8 cellular contexts compared by ENCODE assay signal in the genomic region with DNA sequence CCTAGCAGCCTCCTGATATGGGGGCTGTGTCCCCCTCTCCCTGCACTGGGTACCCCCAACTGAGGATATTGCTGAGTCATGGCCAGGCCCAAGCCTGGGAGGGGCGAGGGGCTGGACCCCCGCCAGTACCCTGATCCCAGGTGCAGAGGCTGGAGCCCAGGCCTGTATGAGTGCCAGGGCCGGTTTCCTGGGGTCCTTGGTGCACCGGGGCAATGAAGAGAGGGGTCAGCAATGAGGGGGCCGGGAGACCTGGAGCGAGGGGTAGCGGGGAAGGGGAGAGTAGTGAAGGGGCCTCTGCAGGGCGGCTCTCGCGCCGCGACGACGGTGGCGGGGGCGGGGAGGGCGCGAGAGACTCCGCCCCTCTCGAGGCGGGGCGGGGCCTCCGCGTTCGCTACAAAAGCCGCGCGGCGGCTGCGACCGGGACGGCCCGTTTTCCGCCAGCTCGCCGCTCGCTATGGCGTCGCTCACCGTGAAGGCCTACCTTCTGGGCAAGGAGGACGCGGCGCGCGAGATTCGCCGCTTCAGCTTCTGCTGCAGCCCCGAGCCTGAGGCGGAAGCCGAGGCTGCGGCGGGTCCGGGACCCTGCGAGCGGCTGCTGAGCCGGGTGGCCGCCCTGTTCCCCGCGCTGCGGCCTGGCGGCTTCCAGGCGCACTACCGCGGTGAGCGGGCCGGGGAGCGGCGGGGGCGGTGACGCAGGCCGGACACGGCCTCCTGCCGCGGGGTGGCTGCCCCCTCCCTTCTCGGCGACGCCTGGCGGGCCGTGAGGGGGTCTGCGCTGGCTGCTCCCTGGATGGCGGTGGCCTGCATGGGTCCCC. TPM values are rescaled to one million over a fixed set of nuclear protein-coding genes. Genes with fewer than 3 reads are reported as not detected.
DNase-seq lines count a peak whose midpoint lies in the region; ATAC-seq, FAIRE-seq and TF ChIP-seq lines count a peak whose summit lies in the region.

A gene (plus strand): TSS at position 423 of the 815 bp plus-strand sequence. CDS start 32 bp downstream, at position 455.

- peak; percentile 65 for DNase-seq in COR-L47 (lab: John Stamatoyannopoulos, UW)
- DNase-seq in HK-2 (ENCODE audit: unreplicated experiment): peak; percentile 72
- DNase-seq in RCC 7860 (ENCODE audit: low spot score): peak; percentile 51
- peak; percentile 78 for DNase-seq in activated T-helper 2 cell treated with anti-CD3 and anti-CD28 coated beads, Interferon-gamma antibody, Interleukin-2, Interleukin-4, amounts not matched to agents 10 μg/mL and 5 μg/mL and 100 μg/mL, durations not matched to agents 14 hours and 24 hours and 36 hours (ENCODE audit: low spot score)
- DNase-seq in fibroblast of mammary gland (ENCODE audit: low read depth): peak; percentile 70
- DNase-seq in naive thymus-derived CD4-positive, alpha-beta T cell: peak; percentile 66 to 91 (median 81)
- DNase-seq in stimulated activated naive CD4-positive, alpha-beta T cell (lab: John Stamatoyannopoulos, UW): peak; percentile 69 to 86 (median 77)

- no peaks in the 10 kb centered on the region for H3K9me3 Mint-ChIP-seq in activated T-helper 2 cell treated with anti-CD3 and anti-CD28 coated beads, Interferon-gamma antibody, Interleukin-2, Interleukin-4, amounts not matched to agents 10 μg/mL and 5 μg/mL and 100 μg/mL, durations not matched to agents 14 hours and 24 hours and 36 hours
- peaks cover 0 to 3% (median 0%) of the 10 kb centered on the region in 11 donors for H3K9me3 Mint-ChIP-seq in naive thymus-derived CD4-positive, alpha-beta T cell

- H3K9me3 ChIP-seq in naive thymus-derived CD4-positive, alpha-beta T cell (ENCODE audit: control insufficient read depth in 2 of 3, low read length in 3 of 3): no peaks in the 10 kb centered on the region

- FAIRE-seq in RCC 7860 (lab: Jason Lieb, UNC): no peak

- ATAC-seq in GM19455 (IDR thresholded peaks at IDR 0.05; ENCODE audit: unreplicated experiment): peak; percentile 38
- ATAC-seq in naive thymus-derived CD4-positive, alpha-beta T cell: peak; percentile 70

- H3K4me3 Mint-ChIP-seq in activated T-helper 2 cell treated with anti-CD3 and anti-CD28 coated beads, Interferon-gamma antibody, Interleukin-2, Interleukin-4, amounts not matched to agents 10 μg/mL and 5 μg/mL and 100 μg/mL, durations not matched to agents 14 hours and 24 hours and 36 hours (ENCODE audit: low read depth): peak within 1 kb of the TSS; percentile 91
- H3K4me3 Mint-ChIP-seq in naive thymus-derived CD4-positive, alpha-beta T cell: peak within 1 kb of the TSS; percentile 88 to 98 (median 95)

- no peaks in the 10 kb centered on the region for H3K27me3 ChIP-seq in naive thymus-derived CD4-positive, alpha-beta T cell (ENCODE audit: control insufficient read depth in 2 of 2, insufficient read depth in 2 of 2, low read length in 2 of 2)

- POLR2A ChIA-PET in naive thymus-derived CD4-positive, alpha-beta T cell (lab: Charles Lee): interaction anchor here (0.7 to 10.0 kb wide), 18 partner anchors 9 to 261 kb away, joined by 3 to 136 read pairs (median 4); a partner anchor contains a TSS

- peaks cover 31 to 36% of the 10 kb centered on the region in 2 donors for H3K4me1 ChIP-seq in naive thymus-derived CD4-positive, alpha-beta T cell (ENCODE audit: control insufficient read depth in 2 of 2, insufficient read depth in 2 of 2, low read length in 2 of 2)

- H3K36me3 Mint-ChIP-seq in activated T-helper 2 cell treated with anti-CD3 and anti-CD28 coated beads, Interferon-gamma antibody, Interleukin-2, Interleukin-4, amounts not matched to agents 10 μg/mL and 5 μg/mL and 100 μg/mL, durations not matched to agents 14 hours and 24 hours and 36 hours (ENCODE audit: low read depth): peaks cover 39% of the 10 kb centered on the region
- peaks cover 3 to 14% (median 6%) of the 10 kb centered on the region in 5 donors for H3K36me3 Mint-ChIP-seq in naive thymus-derived CD4-positive, alpha-beta T cell

- H3K27me3 Mint-ChIP-seq in activated T-helper 2 cell treated with anti-CD3 and anti-CD28 coated beads, Interferon-gamma antibody, Interleukin-2, Interleukin-4, amounts not matched to agents 10 μg/mL and 5 μg/mL and 100 μg/mL, durations not matched to agents 14 hours and 24 hours and 36 hours (ENCODE audit: low read depth): no peaks in the 10 kb centered on the region
- peaks cover 0 to 2% (median 0%) of the 10 kb centered on the region in 5 donors for H3K27me3 Mint-ChIP-seq in naive thymus-derived CD4-positive, alpha-beta T cell

- H3K4me1 Mint-ChIP-seq in activated T-helper 2 cell treated with anti-CD3 and anti-CD28 coated beads, Interferon-gamma antibody, Interleukin-2, Interleukin-4, amounts not matched to agents 10 μg/mL and 5 μg/mL and 100 μg/mL, durations not matched to agents 14 hours and 24 hours and 36 hours (ENCODE audit: low read depth): peaks cover 31% of the 10 kb centered on the region
- peaks cover 30 to 64% (median 46%) of the 10 kb centered on the region in 7 donors for H3K4me1 Mint-ChIP-seq in naive thymus-derived CD4-positive, alpha-beta T cell

- TF ChIP-seq CTCF in fibroblast of mammary gland (conservative IDR thresholded peaks at IDR 0.05; ENCODE audit: control insufficient read depth, insufficient read depth, low read depth, low read length): no peak

- intact Hi-C loops in activated T-helper 2 cell treated with anti-CD3 and anti-CD28 coated beads, Interferon-gamma antibody, Interleukin-2, Interleukin-4, amounts not matched to agents 10 μg/mL and 5 μg/mL and 100 μg/mL, durations not matched to agents 14 hours and 24 hours and 36 hours (cut with micrococcal nuclease): loop anchor here (1.0 to 10.0 kb wide), 6 partner anchors 16 to 266 kb away; a partner anchor contains a TSS
- intact Hi-C loops in naive thymus-derived CD4-positive, alpha-beta T cell (cut with micrococcal nuclease): loop anchor here (1.0 to 10.0 kb wide), 13 partner anchors 9 to 1402 kb away; a partner anchor contains a TSS

- peak within 1 kb of the TSS; percentile 72 for H3K4me3 ChIP-seq in fibroblast of mammary gland (ENCODE audit: control insufficient read depth, low read depth, low read length)
- peak within 1 kb of the TSS; percentile 87 for H3K4me3 ChIP-seq in naive thymus-derived CD4-positive, alpha-beta T cell (ENCODE audit: low read length)

- peak within 1 kb of the TSS; percentile 96 for H3K27ac ChIP-seq in naive thymus-derived CD4-positive, alpha-beta T cell (ENCODE audit: low read depth, low read length)

- H3K36me3 ChIP-seq in naive thymus-derived CD4-positive, alpha-beta T cell (ENCODE audit: control insufficient read depth in 2 of 3, insufficient read depth in 3 of 3, low read length in 3 of 3): peaks cover 7 to 33% (median 11%) of the 10 kb centered on the region in 3 experiments

- CTCF ChIA-PET in naive thymus-derived CD4-positive, alpha-beta T cell (lab: Charles Lee): interaction anchor here (0.5 to 2.6 kb wide), 2 partner anchors 18 to 650 kb away, joined by 3 to 8 read pairs; no protein-coding TSS in a partner anchor

- H3K27ac Mint-ChIP-seq in activated T-helper 2 cell treated with anti-CD3 and anti-CD28 coated beads, Interferon-gamma antibody, Interleukin-2, Interleukin-4, amounts not matched to agents 10 μg/mL and 5 μg/mL and 100 μg/mL, durations not matched to agents 14 hours and 24 hours and 36 hours: peak within 1 kb of the TSS; percentile 93
- peak within 1 kb of the TSS; percentile 79 to 97 (median 94) for H3K27ac Mint-ChIP-seq in naive thymus-derived CD4-positive, alpha-beta T cell

RNA-seq across cellular contexts. Expression of the gene that starts here (rescaled TPM):
- 194 TPM in 2 replicates for total RNA-seq in activated T-helper 2 cell treated with anti-CD3 and anti-CD28 coated beads, Interferon-gamma antibody, Interleukin-2, Interleukin-4, amounts not matched to agents 10 μg/mL and 5 μg/mL and 100 μg/mL, durations not matched to agents 14 hours and 24 hours and 36 hours
- 100 to 1,000 TPM; 173 to 309 (median 233) TPM for total RNA-seq in naive thymus-derived CD4-positive, alpha-beta T cell
- 100 to 1,000 TPM; 129 to 178 TPM for polyA plus RNA-seq in naive thymus-derived CD4-positive, alpha-beta T cell

Comparison
In these comparisons a context has a peak if more than half of its experiments do, and no peak if none do; other contexts are left out.
1. Peak in every context shown above with its lines: DNase-seq, ATAC-seq, H3K4me3 ChIP-seq and H3K27ac ChIP-seq.